In genomic region chr10:36018996-36019395, GRCh38 we compare ENCODE assay signal across 1 cellular context.
TF ChIP-seq lines count a peak whose summit lies in the region.

No MANE protein-coding gene starts in this region.

TF ChIP-seq in WTC11, 78 proteins besides CTCF, POLR2A, EP300 and RAD21 (continued from another document):
- no peak for TF ChIP-seq USF2 (CRISPR knock-in tag; IDR thresholded peaks at IDR 0.05)
- TF ChIP-seq ZNF317 (CRISPR knock-in tag; IDR thresholded peaks at IDR 0.05; ENCODE audit: borderline replicate concordance, low read depth), result no peak
- no peak for TF ChIP-seq PRRX2 (CRISPR knock-in tag; IDR thresholded peaks at IDR 0.05)
- TF ChIP-seq, protein P1, sequence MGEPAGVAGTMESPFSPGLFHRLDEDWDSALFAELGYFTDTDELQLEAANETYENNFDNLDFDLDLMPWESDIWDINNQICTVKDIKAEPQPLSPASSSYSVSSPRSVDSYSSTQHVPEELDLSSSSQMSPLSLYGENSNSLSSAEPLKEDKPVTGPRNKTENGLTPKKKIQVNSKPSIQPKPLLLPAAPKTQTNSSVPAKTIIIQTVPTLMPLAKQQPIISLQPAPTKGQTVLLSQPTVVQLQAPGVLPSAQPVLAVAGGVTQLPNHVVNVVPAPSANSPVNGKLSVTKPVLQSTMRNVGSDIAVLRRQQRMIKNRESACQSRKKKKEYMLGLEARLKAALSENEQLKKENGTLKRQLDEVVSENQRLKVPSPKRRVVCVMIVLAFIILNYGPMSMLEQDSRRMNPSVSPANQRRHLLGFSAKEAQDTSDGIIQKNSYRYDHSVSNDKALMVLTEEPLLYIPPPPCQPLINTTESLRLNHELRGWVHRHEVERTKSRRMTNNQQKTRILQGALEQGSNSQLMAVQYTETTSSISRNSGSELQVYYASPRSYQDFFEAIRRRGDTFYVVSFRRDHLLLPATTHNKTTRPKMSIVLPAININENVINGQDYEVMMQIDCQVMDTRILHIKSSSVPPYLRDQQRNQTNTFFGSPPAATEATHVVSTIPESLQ (CRISPR knock-in tag; IDR thresholded peaks at IDR 0.05), result no peak
- no peak for TF ChIP-seq HMGA2 (CRISPR knock-in tag; IDR thresholded peaks at IDR 0.05)
- TF ChIP-seq CREM (CRISPR knock-in tag; IDR thresholded peaks at IDR 0.05), result no peak
- no peak for TF ChIP-seq SOX15 (CRISPR knock-in tag; IDR thresholded peaks at IDR 0.05)
- no peak for TF ChIP-seq IRF1 (CRISPR knock-in tag; IDR thresholded peaks at IDR 0.05)
- TF ChIP-seq, protein P2, sequence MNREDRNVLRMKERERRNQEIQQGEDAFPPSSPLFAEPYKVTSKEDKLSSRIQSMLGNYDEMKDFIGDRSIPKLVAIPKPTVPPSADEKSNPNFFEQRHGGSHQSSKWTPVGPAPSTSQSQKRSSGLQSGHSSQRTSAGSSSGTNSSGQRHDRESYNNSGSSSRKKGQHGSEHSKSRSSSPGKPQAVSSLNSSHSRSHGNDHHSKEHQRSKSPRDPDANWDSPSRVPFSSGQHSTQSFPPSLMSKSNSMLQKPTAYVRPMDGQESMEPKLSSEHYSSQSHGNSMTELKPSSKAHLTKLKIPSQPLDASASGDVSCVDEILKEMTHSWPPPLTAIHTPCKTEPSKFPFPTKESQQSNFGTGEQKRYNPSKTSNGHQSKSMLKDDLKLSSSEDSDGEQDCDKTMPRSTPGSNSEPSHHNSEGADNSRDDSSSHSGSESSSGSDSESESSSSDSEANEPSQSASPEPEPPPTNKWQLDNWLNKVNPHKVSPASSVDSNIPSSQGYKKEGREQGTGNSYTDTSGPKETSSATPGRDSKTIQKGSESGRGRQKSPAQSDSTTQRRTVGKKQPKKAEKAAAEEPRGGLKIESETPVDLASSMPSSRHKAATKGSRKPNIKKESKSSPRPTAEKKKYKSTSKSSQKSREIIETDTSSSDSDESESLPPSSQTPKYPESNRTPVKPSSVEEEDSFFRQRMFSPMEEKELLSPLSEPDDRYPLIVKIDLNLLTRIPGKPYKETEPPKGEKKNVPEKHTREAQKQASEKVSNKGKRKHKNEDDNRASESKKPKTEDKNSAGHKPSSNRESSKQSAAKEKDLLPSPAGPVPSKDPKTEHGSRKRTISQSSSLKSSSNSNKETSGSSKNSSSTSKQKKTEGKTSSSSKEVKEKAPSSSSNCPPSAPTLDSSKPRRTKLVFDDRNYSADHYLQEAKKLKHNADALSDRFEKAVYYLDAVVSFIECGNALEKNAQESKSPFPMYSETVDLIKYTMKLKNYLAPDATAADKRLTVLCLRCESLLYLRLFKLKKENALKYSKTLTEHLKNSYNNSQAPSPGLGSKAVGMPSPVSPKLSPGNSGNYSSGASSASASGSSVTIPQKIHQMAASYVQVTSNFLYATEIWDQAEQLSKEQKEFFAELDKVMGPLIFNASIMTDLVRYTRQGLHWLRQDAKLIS (CRISPR knock-in tag; IDR thresholded peaks at IDR 0.05; ENCODE audit: borderline replicate concordance), result no peak
- no peak for TF ChIP-seq NR3C1 (CRISPR knock-in tag; conservative IDR thresholded peaks at IDR 0.05; ENCODE audit: low read depth)
- TF ChIP-seq ZNF416 (CRISPR knock-in tag; IDR thresholded peaks at IDR 0.05), result no peak
